Comparison of ENCODE assay signal across 31 cellular contexts in genomic region chr9:38205279-38205678, GRCh38.
DNase-seq lines count a peak whose midpoint lies in the region; TF ChIP-seq lines count a peak whose summit lies in the region.
"Had no signal": no experiment of that assay in that cellular context is flagged by ENCODE, and none has a peak within 500 bp of the region (broad histone marks: within the 10 kb centered on the region; RNA-seq: fewer than 3 reads in every experiment).

No MANE protein-coding gene starts in this region.

- peaks cover 4% of the 10 kb centered on the region for H3K9me3 Mint-ChIP-seq in osteocyte (ENCODE audit: unreplicated experiment)
- H3K9me3 Mint-ChIP-seq: activated naive CD8-positive, alpha-beta T cell treated with anti-CD3 and anti-CD28 coated beads, Interleukin-2, amount 50 U/mL, for 24 hours; activated T-cell treated with anti-CD3 and anti-CD28 coated beads, Interleukin-2, amount 50 U/mL, for 72 hours; CD8-positive, alpha-beta T cell; effector memory CD8-positive, alpha-beta T cell had no signal

- no peak overlapping the region for H3K4me3 Mint-ChIP-seq in osteocyte (ENCODE audit: unreplicated experiment)
- H3K4me3 Mint-ChIP-seq: activated naive CD8-positive, alpha-beta T cell treated with anti-CD3 and anti-CD28 coated beads, Interleukin-2, amount 50 U/mL, for 24 hours; activated T-cell treated with anti-CD3 and anti-CD28 coated beads, Interleukin-2, amount 50 U/mL, for 72 hours; B cell; CD8-positive, alpha-beta T cell; effector memory CD8-positive, alpha-beta T cell; natural killer cell treated with Interleukin-12 subunit alpha and Interleukin-12 subunit beta and Interleukin-15 and Interleukin-18, amount 100 ng/mL, for 72 hours; stimulated activated naive B cell treated with anti-CD40 and anti-IgM and Interleukin-4, amounts not matched to agents 10 μg/mL and 1 μg/mL and 100 μg/mL, for 72 hours had no signal

- H3K27me3 Mint-ChIP-seq in osteocyte (ENCODE audit: unreplicated experiment), result peaks cover 29% of the 10 kb centered on the region
- H3K27me3 Mint-ChIP-seq: activated naive CD8-positive, alpha-beta T cell treated with anti-CD3 and anti-CD28 coated beads, Interleukin-2, amount 50 U/mL, for 24 hours; natural killer cell treated with Interleukin-12 subunit alpha and Interleukin-12 subunit beta and Interleukin-15 and Interleukin-18, amount 100 ng/mL, for 72 hours had no signal

- no peaks in the 10 kb centered on the region for H3K36me3 Mint-ChIP-seq in osteocyte (ENCODE audit: unreplicated experiment)
- H3K36me3 Mint-ChIP-seq: CD8-positive, alpha-beta T cell; natural killer cell treated with Interleukin-12 subunit alpha and Interleukin-12 subunit beta and Interleukin-15 and Interleukin-18, amount 100 ng/mL, for 72 hours had no signal

- TF ChIP-seq CTCF in epithelial cell of esophagus (IDR thresholded peaks at IDR 0.05; ENCODE audit: insufficient read depth, low read depth, low read length, missing control alignments) (no peak), osteocyte (IDR thresholded peaks at IDR 0.05) (no peak)

- DNase-seq in Daoy (ENCODE audit: low read depth) (peak; percentile 45), LHCN-M2 (ENCODE audit: low read depth) (peak; percentile 8), epithelial cell of esophagus (ENCODE audit: low read depth) (peak; percentile 56), osteocyte (ENCODE audit: extremely low spot score, unreplicated experiment) (peak; percentile 11), NCI-H1694 (lab: John Stamatoyannopoulos, UW) (no peak), NCI-H510A treated with DMSO at 0.1 percent for 48 hours (lab: John Stamatoyannopoulos, UW) (no peak), C1 segment of cervical spinal cord (lab: John Stamatoyannopoulos, UW) (no peak), NCI-H128 (lab: John Stamatoyannopoulos, UW; ENCODE audit: unreplicated experiment) (no peak)
- DNase-seq: activated CD4-positive, alpha-beta T cell treated with anti-CD3 and anti-CD28 coated beads, Interleukin-2, amount 50 U/mL, for 4 hours; activated naive CD8-positive, alpha-beta T cell treated with anti-CD3 and anti-CD28 coated beads, Interleukin-2, amount 50 U/mL, for 24 hours; activated T-cell treated with anti-CD3 and anti-CD28 coated beads, Interleukin-2, amount 50 U/mL, for 72 hours; CD8-positive, alpha-beta T cell; central memory CD4-positive, alpha-beta T cell; cortex of kidney; effector memory CD8-positive, alpha-beta T cell; erythroblast; head of caudate nucleus; kidney; NCI-H1694 treated with DMSO at 0.1 percent for 48 hours; OCI-M1; ovary; retina; SK-N-SH; stimulated activated naive B cell treated with anti-CD40 and anti-IgM and Interleukin-4, amounts not matched to agents 10 μg/mL and 1 μg/mL and 100 μg/mL, for 72 hours; T-helper 2 cell; upper lobe of right lung had no signal

- no peak overlapping the region for H3K27ac Mint-ChIP-seq in osteocyte (ENCODE audit: unreplicated experiment)
- H3K27ac Mint-ChIP-seq: activated naive CD8-positive, alpha-beta T cell treated with anti-CD3 and anti-CD28 coated beads, Interleukin-2, amount 50 U/mL, for 24 hours; activated T-cell treated with anti-CD3 and anti-CD28 coated beads, Interleukin-2, amount 50 U/mL, for 72 hours; B cell; CD8-positive, alpha-beta T cell; natural killer cell treated with Interleukin-12 subunit alpha and Interleukin-12 subunit beta and Interleukin-15 and Interleukin-18, amount 100 ng/mL, for 72 hours had no signal

- H3K4me3 ChIP-seq in epithelial cell of esophagus (ENCODE audit: low read length), result no peak overlapping the region
- H3K4me3 ChIP-seq: lung, ovary, skin epidermis, suprapubic skin, upper lobe of right lung had no signal

- no peaks in the 10 kb centered on the region for H3K4me1 Mint-ChIP-seq in osteocyte (ENCODE audit: unreplicated experiment)
- H3K4me1 Mint-ChIP-seq: activated naive CD8-positive, alpha-beta T cell treated with anti-CD3 and anti-CD28 coated beads, Interleukin-2, amount 50 U/mL, for 24 hours; B cell; stimulated activated naive B cell treated with anti-CD40 and anti-IgM and Interleukin-4, amounts not matched to agents 10 μg/mL and 1 μg/mL and 100 μg/mL, for 72 hours had no signal

Comparison
In these comparisons a context has a peak if more than half of its experiments do, and no peak if none do; other contexts are left out.
1. DNase-seq: peak in Daoy (single experiment), LHCN-M2 (single experiment), epithelial cell of esophagus (single experiment) and osteocyte (single experiment); none in NCI-H1694 (single experiment), NCI-H510A treated with DMSO at 0.1 percent for 48 hours (single experiment), C1 segment of cervical spinal cord (0 of 14) and NCI-H128 (single experiment).